ENCODE assay signal across 2 cellular contexts in genomic region chr11:55707029-55707428, GRCh38.
TF ChIP-seq lines count a peak whose summit lies in the region.

No MANE protein-coding gene starts in this region.

TF ChIP-seq in A549, 52 proteins besides CTCF, POLR2A, EP300 and RAD21:
- no peak for TF ChIP-seq RNF2 (IDR thresholded peaks at IDR 0.05; ENCODE audit: borderline replicate concordance, low read depth)
- peak; percentile 42; the same call in 1 of the 3 replicates for TF ChIP-seq SMC3 (IDR thresholded peaks at IDR 0.05)
- no peak for TF ChIP-seq MAX (IDR thresholded peaks at IDR 0.05)
- no peak for TF ChIP-seq CHD2 (IDR thresholded peaks at IDR 0.05; ENCODE audit: low read length, partially characterized antibody)
- TF ChIP-seq TFCP2L1 (CRISPR knock-in tag; IDR thresholded peaks at IDR 0.05) = no peak

TF ChIP-seq in K562, 482 proteins besides CTCF, POLR2A, EP300 and RAD21:
- TF ChIP-seq TEAD2 (tag; IDR thresholded peaks at IDR 0.05) = no peak
- TF ChIP-seq ZNF3 (CRISPR knock-in tag; IDR thresholded peaks at IDR 0.05) = no peak
- TF ChIP-seq RHOXF2B (CRISPR knock-in tag; conservative IDR thresholded peaks at IDR 0.05) = no peak
- TF ChIP-seq ZFP36 (IDR thresholded peaks at IDR 0.05; ENCODE audit: low read depth, low read length, partially characterized antibody) = no peak
- no peak for TF ChIP-seq ZNF41 (CRISPR knock-in tag; conservative IDR thresholded peaks at IDR 0.05)
- TF ChIP-seq CREB3 (tag; conservative IDR thresholded peaks at IDR 0.05; ENCODE audit: low read depth) = no peak
- TF ChIP-seq CHD2 (IDR thresholded peaks at IDR 0.05; ENCODE audit: low read depth, low read length) = no peak
- no peak for TF ChIP-seq PHF8 (IDR thresholded peaks at IDR 0.05; ENCODE audit: borderline replicate concordance, low read length)
- TF ChIP-seq NR4A1 (CRISPR knock-in tag; IDR thresholded peaks at IDR 0.05) = no peak
- TF ChIP-seq NR4A1 (tag; IDR thresholded peaks at IDR 0.05) = no peak
- TF ChIP-seq USF2 (CRISPR knock-in tag; IDR thresholded peaks at IDR 0.05) = no peak
- TF ChIP-seq ILK (tag; IDR thresholded peaks at IDR 0.05; ENCODE audit: borderline replicate concordance, low read depth) = no peak
- TF ChIP-seq PTTG1 (tag; IDR thresholded peaks at IDR 0.05; ENCODE audit: low read depth) = no peak
- no peak for TF ChIP-seq AFF4 (CRISPR knock-in tag; IDR thresholded peaks at IDR 0.05)
- no peak for TF ChIP-seq FOXA1 (IDR thresholded peaks at IDR 0.05; ENCODE audit: borderline replicate concordance)
- no peak for TF ChIP-seq HINFP (tag; conservative IDR thresholded peaks at IDR 0.05; ENCODE audit: low read depth)
- TF ChIP-seq ZNF280A (IDR thresholded peaks at IDR 0.05; ENCODE audit: low read depth, partially characterized antibody) = no peak
- no peak for TF ChIP-seq NFE2 (IDR thresholded peaks at IDR 0.05; ENCODE audit: low read depth)
- TF ChIP-seq NFIC (IDR thresholded peaks at IDR 0.05) = no peak
